ENCODE assay signal across 25 cellular contexts in genomic region chrX:105477351-105477750, GRCh38.
"Had no signal": no experiment of that assay in that cellular context is flagged by ENCODE, and none has a peak within 500 bp of the region (broad histone marks: within the 10 kb centered on the region; RNA-seq: fewer than 3 reads in every experiment).

No MANE protein-coding gene starts in this region.

- H3K4me1 ChIP-seq: esophagus squamous epithelium, gastroesophageal sphincter, pancreas, prostate gland, sigmoid colon, suprapubic skin, tibial artery had no signal

- H3K4me3 ChIP-seq: esophagus squamous epithelium, gastroesophageal sphincter, hepatocyte, pancreas, prostate gland, sigmoid colon, smooth muscle cell, suprapubic skin, tibial artery had no signal

- H3K27ac ChIP-seq: esophagus squamous epithelium, gastroesophageal sphincter, hepatocyte, pancreas, prostate gland, sigmoid colon, suprapubic skin, tibial artery had no signal

- H3K9me3 ChIP-seq: esophagus squamous epithelium, gastroesophageal sphincter, pancreas, prostate gland, sigmoid colon, suprapubic skin, tibial artery had no signal

- FAIRE-seq: pancreas had no signal

- ATAC-seq: gastroesophageal sphincter; naive thymus-derived CD4-positive, alpha-beta T cell; pancreas; stimulated activated naive B cell treated with anti-CD40 and anti-IgM and Interleukin-4, amounts not matched to agents 10 μg/mL and 1 μg/mL and 100 μg/mL, for 72 hours had no signal

- DNase-seq: activated CD4-positive, alpha-beta memory T cell treated with anti-CD3 and anti-CD28 coated beads for 36 hours; activated CD4-positive, alpha-beta T cell treated with anti-CD3 and anti-CD28 coated beads, Interleukin-2, amount 10 ng/mL, durations not matched to agents 24 days and 14 days; activated CD4-positive, CD25-positive, alpha-beta regulatory T cell treated with anti-CD3 and anti-CD28 coated beads, Interleukin-2, amount 50 U/mL, for 72 hours; activated CD8-positive, alpha-beta memory T cell treated with anti-CD3 and anti-CD28 coated beads, Interleukin-2, amount 50 U/mL, for 4 hours; activated effector memory CD4-positive, alpha-beta T cell treated with anti-CD3 and anti-CD28 coated beads, Interleukin-2, amount 50 U/mL, for 16 hours; activated naive CD4-positive, alpha-beta T cell treated with anti-CD3 and anti-CD28 coated beads, Interleukin-2, amount 10 ng/mL, durations not matched to agents 7 days and 5 days; activated naive CD8-positive, alpha-beta T cell treated with anti-CD3 and anti-CD28 coated beads, Interleukin-2, amount 10 ng/mL, durations not matched to agents 7 days and 5 days; activated T-cell treated with anti-CD3 and anti-CD28 coated beads, Interleukin-2, amount 50 U/mL, for 1 hour; amniotic stem cell; endodermal cell; esophagus squamous epithelium; midbrain; naive thymus-derived CD4-positive, alpha-beta T cell; pancreas; retina; sigmoid colon; stimulated activated CD4-positive, alpha-beta T cell treated with anti-CD3 and anti-CD28 coated beads, Interleukin-1b, Interleukin-23, amount 100 ng/mL, for 48 hours; stimulated activated naive B cell treated with anti-CD40 and anti-IgM and Interleukin-4, amounts not matched to agents 10 μg/mL and 1 μg/mL and 100 μg/mL, for 72 hours; T-helper 2 cell; tibial artery had no signal

- H3K27me3 ChIP-seq: esophagus squamous epithelium, gastroesophageal sphincter, hepatocyte, sigmoid colon, suprapubic skin, tibial artery had no signal

- H3K36me3 ChIP-seq: esophagus squamous epithelium, gastroesophageal sphincter, pancreas, prostate gland, sigmoid colon, suprapubic skin, tibial artery had no signal
